Comparison of ENCODE assay signal across 12 cellular contexts in the genomic region with DNA sequence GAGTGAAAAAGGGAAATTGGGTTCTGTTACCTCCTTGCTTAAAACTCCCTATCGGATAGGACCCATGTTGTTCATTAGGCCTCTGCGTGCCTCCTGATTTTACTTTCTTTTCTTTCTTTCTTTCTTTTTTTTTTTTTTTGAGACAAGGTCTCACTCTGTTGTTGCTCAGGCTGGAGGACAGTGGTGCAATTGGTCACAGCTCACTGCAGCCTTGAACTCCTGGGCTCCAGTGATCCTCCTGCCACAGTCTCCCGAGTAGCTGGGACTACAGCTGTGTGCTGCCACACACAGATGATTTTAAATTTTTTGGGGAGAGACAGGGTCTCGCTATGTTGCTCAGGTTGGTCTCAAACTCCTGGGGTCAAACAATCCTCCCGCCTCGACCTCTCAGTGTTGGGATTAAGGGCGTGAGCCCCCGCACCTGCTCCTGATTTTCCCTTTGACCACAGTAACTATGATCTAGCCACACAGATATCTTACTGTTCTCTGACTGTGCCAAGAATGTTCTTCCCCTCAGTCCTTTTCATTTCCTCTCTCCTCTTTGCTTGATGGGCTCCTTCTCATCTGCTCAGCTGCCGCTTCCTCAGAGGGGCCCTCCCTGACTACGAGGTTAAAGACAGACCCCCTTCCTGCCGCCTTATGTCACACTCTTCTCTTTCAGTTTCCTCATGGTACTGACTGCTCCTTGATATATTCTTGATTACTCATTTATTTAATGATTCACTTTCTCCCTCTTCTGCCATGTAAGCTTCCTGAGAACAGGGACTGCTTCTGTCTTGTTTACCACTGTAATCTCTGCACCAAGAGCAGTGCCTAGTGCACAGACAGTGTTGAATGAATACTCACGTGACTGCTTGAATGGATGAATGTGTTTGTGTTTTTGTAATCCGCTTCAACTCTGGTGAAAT. TPM values are rescaled to one million over a fixed set of nuclear protein-coding genes. Genes with fewer than 3 reads are reported as not detected.
DNase-seq lines count a peak whose midpoint lies in the region; ATAC-seq and TF ChIP-seq lines count a peak whose summit lies in the region.
"Had no signal": no experiment of that assay in that cellular context is flagged by ENCODE, and none has a peak within 500 bp of the region (broad histone marks: within the 10 kb centered on the region; RNA-seq: fewer than 3 reads in every experiment).

No MANE protein-coding gene starts in this region.

- H3K9ac ChIP-seq in OCI-LY3 (ENCODE audit: low read length): peak overlapping the region; percentile 48; the same call in 1 of the 2 replicates

- intact Hi-C loops in Caco-2 (cut with micrococcal nuclease; ENCODE audit: unreplicated experiment): no loop called here

- H3K36me3 ChIP-seq in CD8-positive, alpha-beta memory T cell (ENCODE audit: insufficient read depth, low read length): peaks cover 8% of the 10 kb centered on the region
- H3K36me3 ChIP-seq in OCI-LY3 (replicated peaks; ENCODE audit: low read depth, low read length): peaks cover 9% of the 10 kb centered on the region
- H3K36me3 ChIP-seq in Caco-2 (ENCODE audit: control insufficient read depth, insufficient read depth, low read length): no peaks in the 10 kb centered on the region; the same call in 1 of the 2 replicates

- no peak for DNase-seq in CD8-positive, alpha-beta memory T cell
- DNase-seq in astrocyte of the spinal cord (ENCODE audit: low read depth, low spot score): peak; percentile 25
- DNase-seq in stimulated activated CD4-positive, alpha-beta T cell treated with anti-CD3 and anti-CD28 coated beads, Interleukin-12 subunit alpha, Interleukin-12 subunit beta, amount 100 ng/mL, for 48 hours (ENCODE audit: low read depth in 2 of 3, low spot score in 1 of 3): peak; percentile 5 to 19 (median 5)
- DNase-seq in Caco-2: no peak
- no peak for DNase-seq in chondrocyte (ENCODE audit: low spot score)
- DNase-seq in left lobe of liver (ENCODE audit: low spot score): no peak
- DNase-seq: cerebellar nuclear complex; mucosa of descending colon; NK-92 treated with Interleukin-12 subunit alpha and Interleukin-12 subunit beta, amount 100 ng/mL, for 24 hours had no signal

- H3K27me3 Mint-ChIP-seq in CD8-positive, alpha-beta memory T cell: no peaks in the 10 kb centered on the region
- H3K27me3 Mint-ChIP-seq in Caco-2 (ENCODE audit: insufficient read depth, unreplicated experiment) (no peaks in the 10 kb centered on the region), chondrocyte (ENCODE audit: low read depth) (no peaks in the 10 kb centered on the region)

- H4K20me1 ChIP-seq in OCI-LY3 (ENCODE audit: insufficient read depth, low read length): no peaks in the 10 kb centered on the region

- no peaks in the 10 kb centered on the region for H3K9me3 ChIP-seq in CD8-positive, alpha-beta memory T cell (ENCODE audit: low read length)
- H3K9me3 ChIP-seq in OCI-LY3 (ENCODE audit: insufficient read depth, low read length) (no peaks in the 10 kb centered on the region), Caco-2 (no peaks in the 10 kb centered on the region)
- H3K9me3 ChIP-seq: mucosa of descending colon had no signal

- no peaks in the 10 kb centered on the region for H3K4me1 ChIP-seq in CD8-positive, alpha-beta memory T cell (ENCODE audit: insufficient read depth, low read length)
- H3K4me1 ChIP-seq in OCI-LY3 (ENCODE audit: low read length): peaks cover 25% of the 10 kb centered on the region
- no peaks in the 10 kb centered on the region for H3K4me1 ChIP-seq in Caco-2

- no peak for TF ChIP-seq CTCF in OCI-LY3 (IDR thresholded peaks at IDR 0.05; ENCODE audit: low read depth, low read length)
- TF ChIP-seq CTCF in astrocyte of the spinal cord (IDR thresholded peaks at IDR 0.05; ENCODE audit: low read depth, low read length): no peak
- no peak for TF ChIP-seq CTCF in Caco-2 (IDR thresholded peaks at IDR 0.05; ENCODE audit: insufficient read depth in 1 of 2, low read depth in 1 of 2, low read length in 1 of 2, severe bottlenecking in 1 of 2, unreplicated experiment in 1 of 2)
- TF ChIP-seq CTCF in chondrocyte (IDR thresholded peaks at IDR 0.05): no peak

- in situ Hi-C loops in astrocyte of the spinal cord (cut with HindIII; ENCODE audit: low sequenced_read_pairs): no loop called here

- H3K4me1 Mint-ChIP-seq in CD8-positive, alpha-beta memory T cell: peaks cover 0 to 11% (median 3%) of the 10 kb centered on the region in 3 donors
- H3K4me1 Mint-ChIP-seq in Caco-2 (ENCODE audit: low read depth, unreplicated experiment) (peaks cover 8% of the 10 kb centered on the region), chondrocyte (ENCODE audit: low read depth) (peaks cover 6% of the 10 kb centered on the region)

- no peaks in the 10 kb centered on the region for H3K27me3 ChIP-seq in CD8-positive, alpha-beta memory T cell (ENCODE audit: insufficient read depth, low read length, poor library complexity, severe bottlenecking)
- H3K27me3 ChIP-seq in OCI-LY3 (ENCODE audit: low read depth, low read length) (no peaks in the 10 kb centered on the region), Caco-2 (replicated peaks; ENCODE audit: control insufficient read depth, insufficient read depth, low read length) (no peaks in the 10 kb centered on the region)

- H3K27ac ChIP-seq in CD8-positive, alpha-beta memory T cell (ENCODE audit: low read depth, low read length): no peak overlapping the region
- H3K27ac ChIP-seq in OCI-LY3 (ENCODE audit: low read length): peak overlapping the region; percentile 89

- BruUV-seq in Caco-2 (replicated peaks; lab: Mats Ljungman, UMichigan): no TSS peak

- POLR2A ChIA-PET in CD8-positive, alpha-beta memory T cell (lab: Charles Lee): no interaction called here
- POLR2A ChIA-PET in Caco-2 (lab: Charles Lee): no interaction called here

- ATAC-seq in left lobe of liver: no peak
- no peak for ATAC-seq in HG03139 (IDR thresholded peaks at IDR 0.05; ENCODE audit: unreplicated experiment)
- ATAC-seq: HCT116, mucosa of descending colon had no signal

- H3K4me2 ChIP-seq in OCI-LY3 (ENCODE audit: low read length): peak overlapping the region; percentile 69

- H3K79me2 ChIP-seq in OCI-LY3 (ENCODE audit: low read length): no peaks in the 10 kb centered on the region

- peaks cover 0 to 81% (median 21%) of the 10 kb centered on the region in 3 donors for H3K36me3 Mint-ChIP-seq in CD8-positive, alpha-beta memory T cell
- H3K36me3 Mint-ChIP-seq in Caco-2 (ENCODE audit: insufficient read depth, unreplicated experiment) (peaks cover 27% of the 10 kb centered on the region), chondrocyte (ENCODE audit: low read depth) (peaks cover 36% of the 10 kb centered on the region)

- H3K27ac Mint-ChIP-seq in CD8-positive, alpha-beta memory T cell: peak overlapping the region in 7 of 8 donors; percentile 4 to 95 (median 52)
- H3K27ac Mint-ChIP-seq in Caco-2 (ENCODE audit: unreplicated experiment) (no peak overlapping the region), chondrocyte (ENCODE audit: unreplicated experiment) (no peak overlapping the region)

- H3K4me3 Mint-ChIP-seq in CD8-positive, alpha-beta memory T cell: no peak overlapping the region
- H3K4me3 Mint-ChIP-seq in Caco-2 (ENCODE audit: unreplicated experiment) (no peak overlapping the region), chondrocyte (ENCODE audit: unreplicated experiment) (no peak overlapping the region)

- H2AFZ ChIP-seq in OCI-LY3 (ENCODE audit: low read depth, low read length): no peak overlapping the region

- no peaks in the 10 kb centered on the region for H3K9me3 Mint-ChIP-seq in CD8-positive, alpha-beta memory T cell
- no peaks in the 10 kb centered on the region for H3K9me3 Mint-ChIP-seq in Caco-2 (ENCODE audit: unreplicated experiment)
- H3K9me3 Mint-ChIP-seq in chondrocyte (ENCODE audit: low read depth): no peaks in the 10 kb centered on the region

- CTCF ChIA-PET in CD8-positive, alpha-beta memory T cell (lab: Charles Lee): no interaction called here
- CTCF ChIA-PET in Caco-2 (lab: Charles Lee): interaction anchor here (0.7 kb wide), 1 partner anchor 10 kb away, joined by 3 read pairs; no protein-coding TSS in a partner anchor

- H3K4me3 ChIP-seq in CD8-positive, alpha-beta memory T cell (ENCODE audit: low read length): no peak overlapping the region
- H3K4me3 ChIP-seq in OCI-LY3 (ENCODE audit: low read length) (peak overlapping the region; percentile 41), astrocyte of the spinal cord (ENCODE audit: low read depth, low read length) (no peak overlapping the region), Caco-2 (ENCODE audit: low read depth, low read length) (no peak overlapping the region)
- H3K4me3 ChIP-seq: mucosa of descending colon had no signal

RNA-seq across cellular contexts. Expression of a gene that starts 44.3 kb away (rescaled TPM):
- 10 to 100 TPM; 43.6 to 43.8 TPM for total RNA-seq in CD8-positive, alpha-beta memory T cell
- polyA plus RNA-seq in CD8-positive, alpha-beta memory T cell: 54.3 TPM
- total RNA-seq in Caco-2 (2022): 50.8 and 53.9 TPM in 2 replicates
- total RNA-seq in chondrocyte: 35.4 to 37.1 TPM (median 35.5 TPM) in 3 replicates
- 7.0 TPM for total RNA-seq in left lobe of liver

Comparison
In these comparisons a context has a peak if more than half of its experiments do, and no peak if none do; other contexts are left out.
1. DNase-seq: peak in astrocyte of the spinal cord (single experiment) and stimulated activated CD4-positive, alpha-beta T cell treated with anti-CD3 and anti-CD28 coated beads, Interleukin-12 subunit alpha, Interleukin-12 subunit beta, amount 100 ng/mL, for 48 hours (3 of 3); none in CD8-positive, alpha-beta memory T cell (0 of 5), Caco-2 (0 of 2), chondrocyte (single experiment) and left lobe of liver (single experiment).
2. H3K27ac Mint-ChIP-seq: peak in CD8-positive, alpha-beta memory T cell (7 of 8); none in Caco-2 (single experiment) and chondrocyte (single experiment).